ENCODE assay signal across 1 cellular context in the genomic region with DNA sequence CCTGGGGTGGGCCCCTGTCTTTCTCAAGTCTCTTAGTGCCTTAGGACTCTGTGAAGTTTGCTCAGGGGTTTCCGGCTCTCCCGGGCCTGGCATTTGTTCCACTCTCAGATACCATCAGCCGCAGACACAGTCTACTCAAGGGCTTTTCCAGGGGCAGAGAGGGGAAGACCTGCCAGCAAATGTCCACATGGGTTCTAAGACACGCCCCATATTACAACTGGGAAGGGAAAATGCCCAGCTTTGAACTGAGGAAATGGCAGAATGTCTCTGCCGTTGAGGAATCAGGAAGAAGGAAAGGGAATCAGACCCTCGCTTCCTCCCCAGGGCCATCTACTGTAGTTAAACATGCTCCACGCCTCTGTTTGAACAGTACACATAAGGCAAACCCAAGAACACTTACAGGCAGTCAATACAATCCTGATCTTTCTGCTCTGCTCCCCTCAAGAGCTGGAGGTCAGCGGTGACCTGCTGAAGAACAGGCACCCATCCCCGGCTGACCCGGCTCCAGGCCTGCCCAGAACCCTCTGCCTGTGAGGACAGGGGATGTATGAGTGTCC.
TF ChIP-seq lines count a peak whose summit lies in the region.

No MANE protein-coding gene starts in this region.

TF ChIP-seq in endothelial cell of umbilical vein, 7 proteins besides CTCF, POLR2A, EP300 and RAD21 (continued from another document):
- no peak for TF ChIP-seq FOS (IDR thresholded peaks at IDR 0.05; ENCODE audit: borderline replicate concordance, insufficient read depth, low read length)
